1 cellular context compared by ENCODE assay signal in the genomic region with DNA sequence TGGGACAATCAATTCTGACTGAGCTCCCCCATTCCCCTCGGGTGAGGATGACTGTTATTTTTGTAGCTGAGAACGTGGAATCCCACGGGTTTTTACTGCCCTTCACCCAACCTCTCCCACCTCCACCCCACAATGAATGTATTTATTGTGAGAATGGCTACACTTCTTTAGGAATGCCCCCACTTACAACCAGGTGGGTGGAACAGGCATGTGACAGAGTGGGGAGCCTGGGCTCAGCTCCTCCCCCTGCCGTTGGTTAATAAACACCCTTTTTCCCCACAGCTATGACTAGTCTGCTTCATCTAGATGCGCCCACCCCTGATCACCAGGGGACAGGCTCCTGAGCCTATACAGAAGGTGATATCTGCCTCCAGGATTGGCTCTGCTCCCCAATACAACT.
TF ChIP-seq lines count a peak whose summit lies in the region.

No MANE protein-coding gene starts in this region.

TF ChIP-seq in GM23338, 12 proteins besides CTCF, POLR2A, EP300 and RAD21 (continued from another document):
- TF ChIP-seq EZH2 (IDR thresholded peaks at IDR 0.05; ENCODE audit: low read depth, unreplicated experiment): no peak
- no peak for TF ChIP-seq JUNB (IDR thresholded peaks at IDR 0.05; ENCODE audit: unreplicated experiment)
- TF ChIP-seq NANOG (IDR thresholded peaks at IDR 0.05; ENCODE audit: borderline replicate concordance): no peak
- TF ChIP-seq, protein P1, sequence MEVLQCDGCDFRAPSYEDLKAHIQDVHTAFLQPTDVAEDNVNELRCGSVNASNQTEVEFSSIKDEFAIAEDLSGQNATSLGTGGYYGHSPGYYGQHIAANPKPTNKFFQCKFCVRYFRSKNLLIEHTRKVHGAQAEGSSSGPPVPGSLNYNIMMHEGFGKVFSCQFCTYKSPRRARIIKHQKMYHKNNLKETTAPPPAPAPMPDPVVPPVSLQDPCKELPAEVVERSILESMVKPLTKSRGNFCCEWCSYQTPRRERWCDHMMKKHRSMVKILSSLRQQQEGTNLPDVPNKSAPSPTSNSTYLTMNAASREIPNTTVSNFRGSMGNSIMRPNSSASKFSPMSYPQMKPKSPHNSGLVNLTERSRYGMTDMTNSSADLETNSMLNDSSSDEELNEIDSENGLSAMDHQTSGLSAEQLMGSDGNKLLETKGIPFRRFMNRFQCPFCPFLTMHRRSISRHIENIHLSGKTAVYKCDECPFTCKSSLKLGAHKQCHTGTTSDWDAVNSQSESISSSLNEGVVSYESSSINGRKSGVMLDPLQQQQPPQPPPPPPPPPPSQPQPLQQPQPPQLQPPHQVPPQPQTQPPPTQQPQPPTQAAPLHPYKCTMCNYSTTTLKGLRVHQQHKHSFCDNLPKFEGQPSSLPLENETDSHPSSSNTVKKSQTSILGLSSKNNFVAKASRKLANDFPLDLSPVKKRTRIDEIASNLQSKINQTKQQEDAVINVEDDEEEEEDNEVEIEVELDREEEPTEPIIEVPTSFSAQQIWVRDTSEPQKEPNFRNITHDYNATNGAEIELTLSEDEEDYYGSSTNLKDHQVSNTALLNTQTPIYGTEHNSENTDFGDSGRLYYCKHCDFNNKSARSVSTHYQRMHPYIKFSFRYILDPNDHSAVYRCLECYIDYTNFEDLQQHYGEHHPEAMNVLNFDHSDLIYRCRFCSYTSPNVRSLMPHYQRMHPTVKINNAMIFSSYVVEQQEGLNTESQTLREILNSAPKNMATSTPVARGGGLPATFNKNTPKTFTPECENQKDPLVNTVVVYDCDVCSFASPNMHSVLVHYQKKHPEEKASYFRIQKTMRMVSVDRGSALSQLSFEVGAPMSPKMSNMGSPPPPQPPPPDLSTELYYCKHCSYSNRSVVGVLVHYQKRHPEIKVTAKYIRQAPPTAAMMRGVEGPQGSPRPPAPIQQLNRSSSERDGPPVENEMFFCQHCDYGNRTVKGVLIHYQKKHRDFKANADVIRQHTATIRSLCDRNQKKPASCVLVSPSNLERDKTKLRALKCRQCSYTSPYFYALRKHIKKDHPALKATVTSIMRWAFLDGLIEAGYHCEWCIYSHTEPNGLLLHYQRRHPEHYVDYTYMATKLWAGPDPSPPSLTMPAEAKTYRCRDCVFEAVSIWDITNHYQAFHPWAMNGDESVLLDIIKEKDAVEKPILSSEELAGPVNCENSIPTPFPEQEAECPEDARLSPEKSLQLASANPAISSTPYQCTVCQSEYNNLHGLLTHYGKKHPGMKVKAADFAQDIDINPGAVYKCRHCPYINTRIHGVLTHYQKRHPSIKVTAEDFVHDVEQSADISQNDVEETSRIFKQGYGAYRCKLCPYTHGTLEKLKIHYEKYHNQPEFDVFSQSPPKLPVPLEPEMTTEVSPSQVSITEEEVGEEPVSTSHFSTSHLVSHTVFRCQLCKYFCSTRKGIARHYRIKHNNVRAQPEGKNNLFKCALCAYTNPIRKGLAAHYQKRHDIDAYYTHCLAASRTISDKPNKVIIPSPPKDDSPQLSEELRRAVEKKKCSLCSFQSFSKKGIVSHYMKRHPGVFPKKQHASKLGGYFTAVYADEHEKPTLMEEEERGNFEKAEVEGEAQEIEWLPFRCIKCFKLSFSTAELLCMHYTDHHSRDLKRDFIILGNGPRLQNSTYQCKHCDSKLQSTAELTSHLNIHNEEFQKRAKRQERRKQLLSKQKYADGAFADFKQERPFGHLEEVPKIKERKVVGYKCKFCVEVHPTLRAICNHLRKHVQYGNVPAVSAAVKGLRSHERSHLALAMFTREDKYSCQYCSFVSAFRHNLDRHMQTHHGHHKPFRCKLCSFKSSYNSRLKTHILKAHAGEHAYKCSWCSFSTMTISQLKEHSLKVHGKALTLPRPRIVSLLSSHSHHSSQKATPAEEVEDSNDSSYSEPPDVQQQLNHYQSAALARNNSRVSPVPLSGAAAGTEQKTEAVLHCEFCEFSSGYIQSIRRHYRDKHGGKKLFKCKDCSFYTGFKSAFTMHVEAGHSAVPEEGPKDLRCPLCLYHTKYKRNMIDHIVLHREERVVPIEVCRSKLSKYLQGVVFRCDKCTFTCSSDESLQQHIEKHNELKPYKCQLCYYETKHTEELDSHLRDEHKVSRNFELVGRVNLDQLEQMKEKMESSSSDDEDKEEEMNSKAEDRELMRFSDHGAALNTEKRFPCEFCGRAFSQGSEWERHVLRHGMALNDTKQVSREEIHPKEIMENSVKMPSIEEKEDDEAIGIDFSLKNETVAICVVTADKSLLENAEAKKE (CRISPR knock-in tag; IDR thresholded peaks at IDR 0.05): no peak
- TF ChIP-seq STAT1 (IDR thresholded peaks at IDR 0.05; ENCODE audit: unreplicated experiment): no peak
- TF ChIP-seq CREB1 (CRISPR knock-in tag; IDR thresholded peaks at IDR 0.05; ENCODE audit: low read depth): no peak
